16 cellular contexts compared by ENCODE assay signal in genomic region chr20:37393863-37394542, GRCh38. TPM values are rescaled to one million over a fixed set of nuclear protein-coding genes. Genes with fewer than 3 reads are reported as not detected.
A peak's percentile ranks its signal among the peaks of the same experiment; 100 is the strongest.
DNase-seq lines count a peak whose midpoint lies in the region; ATAC-seq, FAIRE-seq and TF ChIP-seq lines count a peak whose summit lies in the region.
"Had no signal": no experiment of that assay in that cellular context is flagged by ENCODE, and none has a peak within 500 bp of the region (broad histone marks: within the 10 kb centered on the region; RNA-seq: fewer than 3 reads in every experiment).

No MANE protein-coding gene starts in this region.

- no peak for TF ChIP-seq EP300 in sigmoid colon (IDR thresholded peaks at IDR 0.05)

- no peaks in the 10 kb centered on the region for H3K27me3 ChIP-seq in sigmoid colon
- H3K27me3 ChIP-seq: heart right ventricle, tibial nerve had no signal

- intact Hi-C loops in kidney (cut with DNase I) (no loop called here), sigmoid colon (cut with DNase I) (no loop called here)

- ATAC-seq in SK-N-SH treated with all-trans-retinoic acid at 6 μM for 48 hours, result no peak
- ATAC-seq in esophagus mucosa, result no peak
- ATAC-seq: activated CD4-positive, CD25-positive, alpha-beta regulatory T cell treated with anti-CD3 and anti-CD28 coated beads, Interleukin-2, amount 50 U/mL, for 24 hours; stimulated activated effector memory CD8-positive, alpha-beta T cell treated with anti-CD3 and anti-CD28 coated beads, Interleukin-12 subunit alpha, Interleukin-12 subunit beta, amount 100 ng/mL, for 72 hours had no signal

- H3K4me3 ChIP-seq in kidney (ENCODE audit: low read length in 2 of 2) (no peak overlapping the region), sigmoid colon (no peak overlapping the region)
- H3K4me3 ChIP-seq: heart right ventricle, tibial nerve had no signal

- peak; percentile 52 for DNase-seq in NCI-H82 (lab: John Stamatoyannopoulos, UW)
- DNase-seq in NCI-H82 treated with DMSO at 0.1 percent for 48 hours (lab: John Stamatoyannopoulos, UW; ENCODE audit: unreplicated experiment), result no peak
- peak; percentile 55 for DNase-seq in kidney
- peak; percentile 48 for DNase-seq in sigmoid colon
- DNase-seq in NCI-H146 (lab: John Stamatoyannopoulos, UW), result no peak
- DNase-seq in DMS 273 (lab: John Stamatoyannopoulos, UW; ENCODE audit: unreplicated experiment), result no peak
- DNase-seq: activated CD8-positive, alpha-beta memory T cell treated with anti-CD3 and anti-CD28 coated beads, Interleukin-2, amount 50 U/mL, for 4 hours; activated naive CD4-positive, alpha-beta T cell treated with anti-CD3 and anti-CD28 coated beads, Interleukin-2, amount 50 U/mL, for 16 hours; heart right ventricle; left colon; SHP77 had no signal

- WGBS in sigmoid colon, 2 donors, result 91 to 95% methylated on average over 22 of the region's 22 CpGs

- H3K9me3 ChIP-seq in kidney (ENCODE audit: control insufficient read depth in 1 of 2, low read length in 2 of 2) (no peaks in the 10 kb centered on the region), sigmoid colon (no peaks in the 10 kb centered on the region)
- H3K9me3 ChIP-seq: heart right ventricle, tibial nerve had no signal

- H3K9ac ChIP-seq in kidney (ENCODE audit: low read length in 2 of 2), result no peak overlapping the region

- H3K27ac ChIP-seq in kidney (ENCODE audit: low read depth in 2 of 2, low read length in 2 of 2) (no peak overlapping the region), sigmoid colon (no peak overlapping the region)
- H3K27ac ChIP-seq: heart right ventricle, tibial nerve had no signal

- TF ChIP-seq POLR2A in sigmoid colon (IDR thresholded peaks at IDR 0.05), result no peak

- H3K36me3 ChIP-seq in kidney (ENCODE audit: control insufficient read depth in 1 of 2, insufficient read depth in 2 of 2, low read length in 2 of 2) (peaks cover 7 to 8% of the 10 kb centered on the region in 2 donors), sigmoid colon (peaks cover 24 to 79% (median 46%) of the 10 kb centered on the region in 4 donors)

- no peak for FAIRE-seq in kidney (lab: Jason Lieb, UNC)

- TF ChIP-seq CTCF in kidney (IDR thresholded peaks at IDR 0.05; ENCODE audit: borderline replicate concordance, extremely low read depth, insufficient read depth) (no peak), sigmoid colon (IDR thresholded peaks at IDR 0.05) (no peak)

- no peaks in the 10 kb centered on the region for H3K4me1 ChIP-seq in kidney (ENCODE audit: control insufficient read depth in 1 of 2, insufficient read depth in 1 of 2, low read depth in 1 of 2, low read length in 2 of 2)
- H3K4me1 ChIP-seq in sigmoid colon, result peaks cover 0 to 24% (median 13%) of the 10 kb centered on the region in 4 donors

TF ChIP-seq in SK-N-SH treated with all-trans-retinoic acid at 6 μM for 48 hours, 23 proteins besides CTCF, POLR2A, EP300 and RAD21:
- TF ChIP-seq ZFP3 (CRISPR knock-in tag; IDR thresholded peaks at IDR 0.05), result peak; percentile 94
- TF ChIP-seq ARNTL (CRISPR knock-in tag; IDR thresholded peaks at IDR 0.05; ENCODE audit: borderline replicate concordance, low read depth), result no peak
- no peak for TF ChIP-seq POU6F1 (CRISPR knock-in tag; IDR thresholded peaks at IDR 0.05; ENCODE audit: borderline replicate concordance, low read depth)
- peak; percentile 21; the same call in 1 of the 2 replicates for TF ChIP-seq ZNF70 (CRISPR knock-in tag; IDR thresholded peaks at IDR 0.05)
- no peak for TF ChIP-seq ZNF565 (CRISPR knock-in tag; conservative IDR thresholded peaks at IDR 0.05; ENCODE audit: low read depth)
- no peak for TF ChIP-seq CREB5 (CRISPR knock-in tag; IDR thresholded peaks at IDR 0.05; ENCODE audit: low read depth)
- TF ChIP-seq TCF4 (CRISPR knock-in tag; IDR thresholded peaks at IDR 0.05; ENCODE audit: borderline replicate concordance), result no peak
- TF ChIP-seq BACH2 (CRISPR knock-in tag; IDR thresholded peaks at IDR 0.05; ENCODE audit: borderline replicate concordance), result no peak
- no peak for TF ChIP-seq RARB (CRISPR knock-in tag; IDR thresholded peaks at IDR 0.05)

RNA-seq across cellular contexts. Expression of gene SRC, which starts 48.1 kb away (rescaled TPM):
- total RNA-seq in kidney, result 70.0 TPM
- polyA plus RNA-seq in kidney (ENCODE audit: insufficient read depth, low read depth, low replicate concordance), result 28.5 TPM
- 10 to 100 TPM; 28.1 to 52.3 (median 40.0) TPM for total RNA-seq in sigmoid colon
- polyA plus RNA-seq in sigmoid colon, result 10 to 100 TPM; 64.3 to 91.8 (median 79.1) TPM
- total RNA-seq in esophagus mucosa, result 30.5 TPM

Comparison
In these comparisons a context has a peak if more than half of its experiments do, and no peak if none do; other contexts are left out.
1. DNase-seq: peak in NCI-H82 (single experiment), kidney (single experiment) and sigmoid colon (single experiment); none in NCI-H82 treated with DMSO at 0.1 percent for 48 hours (single experiment), NCI-H146 (single experiment) and DMS 273 (single experiment).